Comparison of ENCODE assay signal across 26 cellular contexts in genomic region chr7:109879429-109879828, GRCh38.
DNase-seq lines count a peak whose midpoint lies in the region; ATAC-seq, FAIRE-seq and TF ChIP-seq lines count a peak whose summit lies in the region.
"Had no signal": no experiment of that assay in that cellular context is flagged by ENCODE, and none has a peak within 500 bp of the region (broad histone marks: within the 10 kb centered on the region; RNA-seq: fewer than 3 reads in every experiment).

No MANE protein-coding gene starts in this region.

- TF ChIP-seq CTCF in D721Med (IDR thresholded peaks at IDR 0.05; ENCODE audit: insufficient read depth, missing control alignments): no peak
- no peak for TF ChIP-seq CTCF in CD8-positive, alpha-beta T cell (IDR thresholded peaks at IDR 0.05)
- no peak for TF ChIP-seq CTCF in GM10248 (IDR thresholded peaks at IDR 0.05; ENCODE audit: control extremely low read depth, extremely low read depth, low read depth, missing control alignments)

- CTCF ChIA-PET in CD8-positive, alpha-beta T cell (lab: Charles Lee): no interaction called here
- CTCF ChIA-PET in GM10248 (lab: Yijun Ruan, JAX): no interaction called here

- H3K27me3 Mint-ChIP-seq in CD8-positive, alpha-beta T cell (ENCODE audit: low read depth): no peaks in the 10 kb centered on the region
- H3K27me3 Mint-ChIP-seq: activated CD4-positive, alpha-beta T cell treated with anti-CD3 and anti-CD28 coated beads, Interleukin-2, amount 10 ng/mL, durations not matched to agents 7 days and 5 days; activated CD8-positive, alpha-beta memory T cell treated with anti-CD3 and anti-CD28 coated beads, Interleukin-2, amount 10 ng/mL, durations not matched to agents 7 days and 5 days had no signal

- no peak overlapping the region for H3K27ac ChIP-seq in CD8-positive, alpha-beta T cell (ENCODE audit: low read depth, low read length)
- H3K27ac ChIP-seq: ascending aorta, neural progenitor cell, right lobe of liver, VCaP had no signal

- intact Hi-C loops in CD8-positive, alpha-beta T cell (cut with DNase I, micrococcal nuclease): no loop called here

- no peaks in the 10 kb centered on the region for H3K9me3 Mint-ChIP-seq in CD8-positive, alpha-beta T cell
- H3K9me3 Mint-ChIP-seq: activated CD4-positive, alpha-beta T cell treated with anti-CD3 and anti-CD28 coated beads, Interleukin-2, amount 10 ng/mL, durations not matched to agents 7 days and 5 days; activated naive CD4-positive, alpha-beta T cell treated with anti-CD3 and anti-CD28 coated beads, Interleukin-2, amount 50 U/mL, for 72 hours; HFFc6; neural progenitor cell; T-helper 2 cell treated with Interferon-gamma antibody and Interleukin-4, amounts not matched to agents 5 μg/mL and 100 μg/mL, for 36 hours; type B pancreatic cell had no signal

- no peak overlapping the region for H3K4me3 ChIP-seq in CD8-positive, alpha-beta T cell (ENCODE audit: low read depth, low read length)
- H3K4me3 ChIP-seq: ascending aorta, neural progenitor cell, right lobe of liver had no signal

- FAIRE-seq in D721Med (lab: Jason Lieb, UNC): peak; percentile 32
- FAIRE-seq: GM12891 had no signal

- H3K4me3 Mint-ChIP-seq in CD8-positive, alpha-beta T cell: no peak overlapping the region
- H3K4me3 Mint-ChIP-seq: activated CD4-positive, alpha-beta T cell treated with anti-CD3 and anti-CD28 coated beads, Interleukin-2, amount 10 ng/mL, durations not matched to agents 7 days and 5 days; activated CD8-positive, alpha-beta memory T cell treated with anti-CD3 and anti-CD28 coated beads, Interleukin-2, amount 10 ng/mL, durations not matched to agents 7 days and 5 days; HFFc6; neural progenitor cell; T-helper 2 cell treated with Interferon-gamma antibody and Interleukin-4, amounts not matched to agents 5 μg/mL and 100 μg/mL, for 36 hours; type B pancreatic cell had no signal

- POLR2A ChIA-PET in CD8-positive, alpha-beta T cell (lab: Charles Lee): no interaction called here
- POLR2A ChIA-PET in GM10248 (lab: Yijun Ruan, JAX): no interaction called here

- no peak for ATAC-seq in GM19035 (IDR thresholded peaks at IDR 0.05; ENCODE audit: unreplicated experiment)
- no peak for ATAC-seq in CD8-positive, alpha-beta T cell
- ATAC-seq: activated CD8-positive, alpha-beta memory T cell treated with anti-CD3 and anti-CD28 coated beads, Interleukin-2, amount 10 ng/mL, durations not matched to agents 7 days and 5 days; activated naive CD4-positive, alpha-beta T cell treated with anti-CD3 and anti-CD28 coated beads, Interleukin-2, amount 50 U/mL, for 72 hours; right lobe of liver; SK-N-SH treated with all-trans-retinoic acid at 6 μM for 48 hours had no signal

- H3K4me1 ChIP-seq in CD8-positive, alpha-beta T cell (ENCODE audit: insufficient read depth, low read length): no peaks in the 10 kb centered on the region
- H3K4me1 ChIP-seq: ascending aorta, neural progenitor cell, right lobe of liver had no signal

- no peak for DNase-seq in D721Med (ENCODE audit: insufficient read length, low spot score)
- DNase-seq in NCI-H1417 (lab: John Stamatoyannopoulos, UW): peak; percentile 52 to 93 (median 65)
- peak; percentile 78 for DNase-seq in NCI-H2171 (lab: John Stamatoyannopoulos, UW)
- peak; percentile 29 for DNase-seq in NCI-H82 treated with DMSO at 0.1 percent for 48 hours (lab: John Stamatoyannopoulos, UW; ENCODE audit: unreplicated experiment)
- DNase-seq in erythroblast (lab: John Stamatoyannopoulos, UW): no peak
- no peak for DNase-seq in CD8-positive, alpha-beta T cell
- no peak for DNase-seq in GM10248 (ENCODE audit: extremely low spot score)
- DNase-seq: activated CD4-positive, alpha-beta T cell treated with anti-CD3 and anti-CD28 coated beads, Interleukin-2, amount 10 ng/mL, durations not matched to agents 7 days and 5 days; activated CD8-positive, alpha-beta memory T cell treated with anti-CD3 and anti-CD28 coated beads, Interleukin-2, amount 10 ng/mL, durations not matched to agents 7 days and 5 days; caudate nucleus; dermis blood vessel endothelial cell; HFFc6; kidney glomerular epithelial cell; NCI-H1092 treated with DMSO at 0.1 percent for 48 hours; posterior cingulate gyrus; right lobe of liver; stimulated activated CD4-positive, alpha-beta T cell treated with anti-CD3 and anti-CD28 coated beads, Interleukin-15, amount 100 ng/mL, for 24 hours had no signal

- no peaks in the 10 kb centered on the region for H3K9me3 ChIP-seq in CD8-positive, alpha-beta T cell (ENCODE audit: low read length)
- H3K9me3 ChIP-seq: ascending aorta, right lobe of liver had no signal

- no peaks in the 10 kb centered on the region for H3K27me3 ChIP-seq in CD8-positive, alpha-beta T cell (ENCODE audit: insufficient read depth, low read length)
- H3K27me3 ChIP-seq: ascending aorta, neural progenitor cell, right lobe of liver had no signal

- H3K4me1 Mint-ChIP-seq in CD8-positive, alpha-beta T cell (ENCODE audit: low read depth): no peaks in the 10 kb centered on the region
- H3K4me1 Mint-ChIP-seq: activated CD4-positive, alpha-beta T cell treated with anti-CD3 and anti-CD28 coated beads, Interleukin-2, amount 10 ng/mL, durations not matched to agents 7 days and 5 days; activated CD8-positive, alpha-beta memory T cell treated with anti-CD3 and anti-CD28 coated beads, Interleukin-2, amount 10 ng/mL, durations not matched to agents 7 days and 5 days; neural progenitor cell had no signal

- no peaks in the 10 kb centered on the region for H3K36me3 ChIP-seq in CD8-positive, alpha-beta T cell (ENCODE audit: insufficient read depth, low read length)
- H3K36me3 ChIP-seq: ascending aorta, neural progenitor cell, right lobe of liver had no signal

- H3K36me3 Mint-ChIP-seq in CD8-positive, alpha-beta T cell: no peaks in the 10 kb centered on the region
- H3K36me3 Mint-ChIP-seq: activated CD8-positive, alpha-beta memory T cell treated with anti-CD3 and anti-CD28 coated beads, Interleukin-2, amount 10 ng/mL, durations not matched to agents 7 days and 5 days; activated naive CD4-positive, alpha-beta T cell treated with anti-CD3 and anti-CD28 coated beads, Interleukin-2, amount 50 U/mL, for 72 hours; neural progenitor cell; type B pancreatic cell had no signal

- no peak for TF ChIP-seq POLR2A in erythroblast (IDR thresholded peaks at IDR 0.05; ENCODE audit: low read length)

- H3K27ac Mint-ChIP-seq in CD8-positive, alpha-beta T cell: no peak overlapping the region
- H3K27ac Mint-ChIP-seq: activated CD4-positive, alpha-beta T cell treated with anti-CD3 and anti-CD28 coated beads, Interleukin-2, amount 10 ng/mL, durations not matched to agents 7 days and 5 days; activated CD8-positive, alpha-beta memory T cell treated with anti-CD3 and anti-CD28 coated beads, Interleukin-2, amount 10 ng/mL, durations not matched to agents 7 days and 5 days; activated naive CD4-positive, alpha-beta T cell treated with anti-CD3 and anti-CD28 coated beads, Interleukin-2, amount 50 U/mL, for 72 hours; HFFc6; neural progenitor cell; T-helper 2 cell treated with Interferon-gamma antibody and Interleukin-4, amounts not matched to agents 5 μg/mL and 100 μg/mL, for 36 hours; type B pancreatic cell had no signal

Comparison
In these comparisons a context has a peak if more than half of its experiments do, and no peak if none do; other contexts are left out.
1. DNase-seq: peak in NCI-H1417 (3 of 3), NCI-H2171 (single experiment) and NCI-H82 treated with DMSO at 0.1 percent for 48 hours (single experiment); none in D721Med (single experiment), erythroblast (0 of 2), CD8-positive, alpha-beta T cell (0 of 7) and GM10248 (single experiment).